6 cellular contexts compared by ENCODE assay signal in the genomic region with DNA sequence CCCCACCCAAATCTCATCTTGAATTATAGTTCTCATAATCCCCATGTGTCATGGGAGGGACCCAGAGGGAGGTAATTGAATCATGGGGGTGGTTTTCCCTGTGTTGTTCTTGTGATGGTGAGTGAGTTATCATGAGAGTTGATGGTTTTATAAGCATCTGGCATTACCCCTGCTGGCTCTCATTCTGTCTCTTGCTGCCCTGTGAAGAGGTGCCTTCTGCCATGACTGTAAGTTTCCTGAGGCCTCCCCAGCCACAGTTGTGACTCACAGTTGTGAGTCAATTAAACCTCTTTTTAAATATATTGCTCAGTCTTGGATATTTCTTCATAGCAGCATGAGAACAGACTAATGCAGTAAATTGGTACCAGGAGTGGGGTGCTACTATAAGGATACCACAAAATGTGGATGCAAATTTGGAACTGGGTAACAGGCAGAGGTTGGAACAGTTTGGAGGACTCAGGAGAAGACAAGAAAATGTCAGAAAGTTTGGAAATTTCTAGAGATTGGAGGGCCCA. TPM values are rescaled to one million over a fixed set of nuclear protein-coding genes. Genes with fewer than 3 reads are reported as not detected.
"Had no signal": no experiment of that assay in that cellular context is flagged by ENCODE, and none has a peak within 500 bp of the region (broad histone marks: within the 10 kb centered on the region; RNA-seq: fewer than 3 reads in every experiment).

No MANE protein-coding gene starts in this region.

RNA-seq across cellular contexts. Expression of gene GYPE, which starts 46.2 kb away (rescaled TPM):
- total RNA-seq: activated CD4-positive, alpha-beta T cell treated with anti-CD3 and anti-CD28 coated beads, Interleukin-2, amount 10 ng/mL, durations not matched to agents 24 days and 14 days; activated CD4-positive, alpha-beta T cell treated with anti-CD3 and anti-CD28 coated beads, Interleukin-2, amount 10 ng/mL, durations not matched to agents 7 days and 5 days; T-helper 1 cell treated with Interleukin-12 subunit alpha and Interleukin-12 subunit beta and Interleukin-4 antibody, amounts not matched to agents 30 ng/mL and 1 ng/mL, for 36 hours; T-helper 17 cell; T-helper 2 cell treated with Interferon-gamma antibody and Interleukin-4, amounts not matched to agents 100 ng/mL and 5 ng/mL, for 36 hours; WTC11 had no signal
